Comparison of ENCODE assay signal across 10 cellular contexts in genomic region chr4:136461533-136461932, GRCh38.
"Had no signal": no experiment of that assay in that cellular context is flagged by ENCODE, and none has a peak within 500 bp of the region (broad histone marks: within the 10 kb centered on the region; RNA-seq: fewer than 3 reads in every experiment).

No MANE protein-coding gene starts in this region.

- ATAC-seq: GM23338, HCT116 had no signal

- H3K36me3 ChIP-seq: HAP-1 had no signal

- H3K4me1 Mint-ChIP-seq: GM23338, H9 had no signal

- H2AFZ ChIP-seq: GM23248 had no signal

- H3K27ac ChIP-seq: GM23248 had no signal

- DNase-seq: GM23248, GOT3, H7, H9, HCEC 1CT, HFFc6 had no signal

- H3K9me3 Mint-ChIP-seq: GM23338, H9 had no signal

- H3K27ac Mint-ChIP-seq: GM23338, H9, HFFc6 had no signal

- H3K4me2 ChIP-seq: GM23338 had no signal

- H3K9ac ChIP-seq: GM23248 had no signal

- H3K9me3 ChIP-seq: HAP-1 had no signal

- FAIRE-seq: H54 had no signal

- H3K4me3 Mint-ChIP-seq: GM23338, H9, HFFc6 had no signal

- H3K4me3 ChIP-seq: GM23248, GM23338, HAP-1 had no signal
